8 cellular contexts compared by ENCODE assay signal in the genomic region with DNA sequence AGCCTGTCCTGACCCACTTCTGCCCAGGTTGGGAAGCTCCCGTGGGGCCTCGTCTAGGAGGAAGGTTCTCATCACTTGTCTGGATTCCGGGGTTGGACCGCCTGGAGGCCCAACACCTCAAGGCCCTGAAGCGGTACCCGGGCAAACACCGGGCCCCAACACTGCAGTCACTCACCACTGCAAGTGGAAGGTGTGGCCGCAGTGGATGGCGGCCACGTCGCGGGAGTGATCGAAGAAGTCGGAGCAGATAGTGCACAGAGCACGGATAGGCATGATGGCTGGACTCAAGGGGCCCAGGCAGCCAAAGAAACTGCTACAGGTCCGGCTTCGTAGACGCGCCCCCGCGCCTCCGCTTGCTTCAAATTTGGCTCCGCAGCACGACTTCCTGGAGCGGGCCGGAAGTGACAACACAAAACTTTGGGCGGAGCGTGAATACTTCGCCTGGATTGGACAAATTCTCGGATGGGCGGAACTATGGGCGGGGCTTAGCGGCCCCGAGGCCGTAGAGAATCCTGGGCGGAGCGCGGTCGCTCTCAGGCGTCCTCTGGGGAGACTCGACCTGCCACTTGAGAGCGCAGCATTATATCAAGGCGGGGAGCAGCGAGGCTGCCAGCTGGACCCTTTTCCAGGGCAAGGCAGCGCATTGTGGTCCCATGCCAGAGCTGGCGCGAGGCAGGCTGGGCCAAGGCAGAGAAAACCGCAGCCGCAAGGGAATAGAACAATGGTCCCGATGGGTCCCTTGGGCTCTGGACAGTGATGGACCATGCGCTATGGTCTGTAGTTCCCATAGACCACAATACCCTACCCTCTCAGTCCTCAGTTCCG. TPM values are rescaled to one million over a fixed set of nuclear protein-coding genes. Genes with fewer than 3 reads are reported as not detected.
DNase-seq lines count a peak whose midpoint lies in the region; ATAC-seq and TF ChIP-seq lines count a peak whose summit lies in the region.

A gene with protein sequence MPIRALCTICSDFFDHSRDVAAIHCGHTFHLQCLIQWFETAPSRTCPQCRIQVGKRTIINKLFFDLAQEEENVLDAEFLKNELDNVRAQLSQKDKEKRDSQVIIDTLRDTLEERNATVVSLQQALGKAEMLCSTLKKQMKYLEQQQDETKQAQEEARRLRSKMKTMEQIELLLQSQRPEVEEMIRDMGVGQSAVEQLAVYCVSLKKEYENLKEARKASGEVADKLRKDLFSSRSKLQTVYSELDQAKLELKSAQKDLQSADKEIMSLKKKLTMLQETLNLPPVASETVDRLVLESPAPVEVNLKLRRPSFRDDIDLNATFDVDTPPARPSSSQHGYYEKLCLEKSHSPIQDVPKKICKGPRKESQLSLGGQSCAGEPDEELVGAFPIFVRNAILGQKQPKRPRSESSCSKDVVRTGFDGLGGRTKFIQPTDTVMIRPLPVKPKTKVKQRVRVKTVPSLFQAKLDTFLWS (minus strand): TSS at position 384 of the 825 bp plus-strand sequence. CDS start 111 bp downstream, at position 273.

- H4K20me1 ChIP-seq in BLaER1 treated with 17β-estradiol and CSF1 and Interleukin-3, amounts not matched to agents 10 nM and 100 nM = 0 out of 22 replicates have a peak, but pooled peaks cover 0 to 8% (median 0%) of the 10 kb centered on the region in 11 experiments

- H3K4me1 Mint-ChIP-seq in activated CD4-positive, alpha-beta T cell treated with anti-CD3 and anti-CD28 coated beads, Interleukin-2, amount 10 ng/mL, durations not matched to agents 24 days and 14 days = peaks cover 15% of the 10 kb centered on the region

- peaks cover 12 to 43% (median 39%) of the 10 kb centered on the region in 10 experiments for H3K4me1 ChIP-seq in BLaER1 treated with 17β-estradiol and CSF1 and Interleukin-3, amounts not matched to agents 10 nM and 100 nM

- H3K9me3 ChIP-seq in BLaER1 treated with 17β-estradiol and CSF1 and Interleukin-3, amounts not matched to agents 10 nM and 100 nM (replicated peaks in 1 of 11) = no peaks in the 10 kb centered on the region

- DNase-seq in NCI-H526 treated with DMSO at 0.1 percent for 48 hours (lab: John Stamatoyannopoulos, UW) (peak; percentile 78), coronary artery (ENCODE audit: low spot score) (peak; percentile 93), left kidney (ENCODE audit: low read depth, low spot score) (peak; percentile 98)
- DNase-seq in activated CD4-positive, alpha-beta T cell treated with anti-CD3 and anti-CD28 coated beads, Interleukin-2, amount 10 ng/mL, durations not matched to agents 24 days and 14 days = peak; percentile 99
- DNase-seq in stimulated activated CD4-positive, alpha-beta T cell treated with anti-CD3 and anti-CD28 coated beads, Interleukin-1b, Interleukin-23, amount 100 ng/mL, for 48 hours = peak; percentile 94

- TF ChIP-seq CTCF in coronary artery (IDR thresholded peaks at IDR 0.05) = no peak

- H3K27me3 ChIP-seq in BLaER1 treated with 17β-estradiol and CSF1 and Interleukin-3, amounts not matched to agents 10 nM and 100 nM = no peaks in the 10 kb centered on the region

- H3K9ac ChIP-seq in BLaER1 treated with 17β-estradiol and CSF1 and Interleukin-3, amounts not matched to agents 10 nM and 100 nM = peak within 1 kb of the TSS; percentile 70 to 84 (median 76)

- peak within 1 kb of the TSS; percentile 61 to 87 (median 78) for H3K4me3 ChIP-seq in BLaER1 treated with 17β-estradiol and CSF1 and Interleukin-3, amounts not matched to agents 10 nM and 100 nM
- H3K4me3 ChIP-seq in coronary artery = peak within 1 kb of the TSS; percentile 70

- no peaks in the 10 kb centered on the region for H3K9me3 Mint-ChIP-seq in activated CD4-positive, alpha-beta T cell treated with anti-CD3 and anti-CD28 coated beads, Interleukin-2, amount 10 ng/mL, durations not matched to agents 24 days and 14 days

- H3K27me3 Mint-ChIP-seq in activated CD4-positive, alpha-beta T cell treated with anti-CD3 and anti-CD28 coated beads, Interleukin-2, amount 10 ng/mL, durations not matched to agents 24 days and 14 days = no peaks in the 10 kb centered on the region

- H3K4me3 Mint-ChIP-seq in activated CD4-positive, alpha-beta T cell treated with anti-CD3 and anti-CD28 coated beads, Interleukin-2, amount 10 ng/mL, durations not matched to agents 24 days and 14 days = peak within 1 kb of the TSS; percentile 97

- peak within 1 kb of the TSS; percentile 87 to 100 (median 94) for H3K4me2 ChIP-seq in BLaER1 treated with 17β-estradiol and CSF1 and Interleukin-3, amounts not matched to agents 10 nM and 100 nM

- ATAC-seq in GM19324 (IDR thresholded peaks at IDR 0.05; ENCODE audit: low FRiP score, unreplicated experiment) (peak; percentile 91), HG03460 (IDR thresholded peaks at IDR 0.05; ENCODE audit: unreplicated experiment) (peak; percentile 96)

- H3K27ac Mint-ChIP-seq in activated CD4-positive, alpha-beta T cell treated with anti-CD3 and anti-CD28 coated beads, Interleukin-2, amount 10 ng/mL, durations not matched to agents 24 days and 14 days = peak within 1 kb of the TSS; percentile 92

- intact Hi-C loops in activated CD4-positive, alpha-beta T cell treated with anti-CD3 and anti-CD28 coated beads, Interleukin-2, amount 10 ng/mL, durations not matched to agents 24 days and 14 days (cut with micrococcal nuclease) = loop anchor here (1.0 to 5.0 kb wide), 4 partner anchors 13 to 133 kb away; a partner anchor contains a TSS

- no peaks in the 10 kb centered on the region for H3K36me3 Mint-ChIP-seq in activated CD4-positive, alpha-beta T cell treated with anti-CD3 and anti-CD28 coated beads, Interleukin-2, amount 10 ng/mL, durations not matched to agents 24 days and 14 days (ENCODE audit: low read depth)

- peaks cover 0 to 16% (median 0%) of the 10 kb centered on the region in 11 experiments; a peak in 1 of 22 replicates for H3K36me3 ChIP-seq in BLaER1 treated with 17β-estradiol and CSF1 and Interleukin-3, amounts not matched to agents 10 nM and 100 nM

- H3K27ac ChIP-seq in BLaER1 treated with 17β-estradiol and CSF1 and Interleukin-3, amounts not matched to agents 10 nM and 100 nM = peak within 1 kb of the TSS in 10 of 11 experiments; percentile 37 to 77 (median 66); a peak in 20 of 22 replicates
- peak within 1 kb of the TSS; percentile 76 to 86 for H3K27ac ChIP-seq in coronary artery

RNA-seq across cellular contexts. Expression of the gene that starts here (rescaled TPM):
- 27.1 and 30.4 TPM in 2 replicates for total RNA-seq in activated CD4-positive, alpha-beta T cell treated with anti-CD3 and anti-CD28 coated beads, Interleukin-2, amount 10 ng/mL, durations not matched to agents 24 days and 14 days

Comparison
In these comparisons a context has a peak if more than half of its experiments do, and no peak if none do; other contexts are left out.
1. Peak in every context shown above with its lines: DNase-seq, ATAC-seq, H3K4me3 ChIP-seq and H3K27ac ChIP-seq.